Comparison of ENCODE assay signal across 11 cellular contexts in genomic region chr22:31295831-31296230, GRCh38. TPM values are rescaled to one million over a fixed set of nuclear protein-coding genes. Genes with fewer than 3 reads are reported as not detected.
DNase-seq lines count a peak whose midpoint lies in the region; ATAC-seq, FAIRE-seq and TF ChIP-seq lines count a peak whose summit lies in the region.
"Had no signal": no experiment of that assay in that cellular context is flagged by ENCODE, and none has a peak within 500 bp of the region (broad histone marks: within the 10 kb centered on the region; RNA-seq: fewer than 3 reads in every experiment).

No MANE protein-coding gene starts in this region.

- WGBS in thymus = 94% methylated on average over 1 of the region's 1 CpG

- H3K4me1 Mint-ChIP-seq in activated T-cell treated with anti-CD3 and anti-CD28 coated beads, Interleukin-2, amount 50 U/mL, for 24 hours (ENCODE audit: low read depth) = peaks cover 65% of the 10 kb centered on the region
- peaks cover 60% of the 10 kb centered on the region for H3K4me1 Mint-ChIP-seq in activated naive CD8-positive, alpha-beta T cell treated with anti-CD3 and anti-CD28 coated beads, Interleukin-2, amount 50 U/mL, for 24 hours

- H3K4me3 ChIP-seq in kidney (ENCODE audit: low read length in 2 of 2) = no peak overlapping the region
- H3K4me3 ChIP-seq in thymus (ENCODE audit: low read length) = no peak overlapping the region

- intact Hi-C loops in kidney (cut with DNase I) = no loop called here

- peak overlapping the region; percentile 71 for H3K27ac Mint-ChIP-seq in activated T-cell treated with anti-CD3 and anti-CD28 coated beads, Interleukin-2, amount 50 U/mL, for 24 hours
- H3K27ac Mint-ChIP-seq in activated naive CD8-positive, alpha-beta T cell treated with anti-CD3 and anti-CD28 coated beads, Interleukin-2, amount 50 U/mL, for 24 hours = peak overlapping the region; percentile 78

- FAIRE-seq in kidney (lab: Jason Lieb, UNC) = no peak
- FAIRE-seq: endometrium had no signal

- no peaks in the 10 kb centered on the region for H3K27me3 ChIP-seq in thymus (ENCODE audit: control insufficient read depth, insufficient read depth)

- no peaks in the 10 kb centered on the region for H3K27me3 Mint-ChIP-seq in activated T-cell treated with anti-CD3 and anti-CD28 coated beads, Interleukin-2, amount 50 U/mL, for 24 hours
- H3K27me3 Mint-ChIP-seq in activated naive CD8-positive, alpha-beta T cell treated with anti-CD3 and anti-CD28 coated beads, Interleukin-2, amount 50 U/mL, for 24 hours = no peaks in the 10 kb centered on the region

- no peaks in the 10 kb centered on the region for H3K9me3 Mint-ChIP-seq in activated T-cell treated with anti-CD3 and anti-CD28 coated beads, Interleukin-2, amount 50 U/mL, for 24 hours
- no peaks in the 10 kb centered on the region for H3K9me3 Mint-ChIP-seq in activated naive CD8-positive, alpha-beta T cell treated with anti-CD3 and anti-CD28 coated beads, Interleukin-2, amount 50 U/mL, for 24 hours

- H3K9me3 ChIP-seq in kidney (ENCODE audit: control insufficient read depth in 1 of 2, low read length in 2 of 2) = no peaks in the 10 kb centered on the region
- H3K9me3 ChIP-seq in thymus (ENCODE audit: control insufficient read depth) = no peaks in the 10 kb centered on the region

- H3K4me3 Mint-ChIP-seq in activated T-cell treated with anti-CD3 and anti-CD28 coated beads, Interleukin-2, amount 50 U/mL, for 24 hours = peak overlapping the region; percentile 51
- peak overlapping the region; percentile 68 for H3K4me3 Mint-ChIP-seq in activated naive CD8-positive, alpha-beta T cell treated with anti-CD3 and anti-CD28 coated beads, Interleukin-2, amount 50 U/mL, for 24 hours

- no peak for TF ChIP-seq CTCF in kidney (IDR thresholded peaks at IDR 0.05; ENCODE audit: borderline replicate concordance, extremely low read depth, insufficient read depth)

- no peak for DNase-seq in activated T-cell treated with anti-CD3 and anti-CD28 coated beads, Interleukin-2, amount 50 U/mL, for 24 hours
- no peak for DNase-seq in activated T-cell treated with anti-CD3 and anti-CD28 coated beads, Interleukin-2, amount 50 U/mL, for 48 hours
- no peak for DNase-seq in activated naive CD8-positive, alpha-beta T cell treated with anti-CD3 and anti-CD28 coated beads, Interleukin-2, amount 50 U/mL, for 24 hours
- DNase-seq in kidney = no peak
- DNase-seq in CD1c-positive myeloid dendritic cell (ENCODE audit: extremely low spot score) = no peak
- DNase-seq: activated CD4-positive, CD25-positive, alpha-beta regulatory T cell treated with anti-CD3 and anti-CD28 coated beads, Interleukin-2, amount 50 U/mL, for 72 hours; Kasumi-1 had no signal

- H3K27ac ChIP-seq in kidney (ENCODE audit: low read depth in 2 of 2, low read length in 2 of 2) (peak overlapping the region; percentile 9 to 88), thymus (ENCODE audit: low read depth) (peak overlapping the region; percentile 36)

- H3K4me1 ChIP-seq in kidney (ENCODE audit: control insufficient read depth in 1 of 2, insufficient read depth in 1 of 2, low read depth in 1 of 2, low read length in 2 of 2) (peaks cover 7 to 11% of the 10 kb centered on the region in 2 donors), thymus (ENCODE audit: control insufficient read depth, insufficient read depth, low read length) (no peaks in the 10 kb centered on the region)

- no peak for ATAC-seq in activated naive CD8-positive, alpha-beta T cell treated with anti-CD3 and anti-CD28 coated beads, Interleukin-2, amount 50 U/mL, for 24 hours
- ATAC-seq in GM19023 (IDR thresholded peaks at IDR 0.05; ENCODE audit: unreplicated experiment) = no peak
- ATAC-seq in HG02763 (IDR thresholded peaks at IDR 0.05; ENCODE audit: unreplicated experiment) = no peak

- H3K9ac ChIP-seq in kidney (ENCODE audit: low read length in 2 of 2) = no peak overlapping the region

- H3K36me3 ChIP-seq in kidney (ENCODE audit: control insufficient read depth in 1 of 2, insufficient read depth in 2 of 2, low read length in 2 of 2) = no peaks in the 10 kb centered on the region
- H3K36me3 ChIP-seq in thymus (ENCODE audit: control insufficient read depth, insufficient read depth) = peaks cover 5% of the 10 kb centered on the region

- peaks cover 3% of the 10 kb centered on the region for H3K36me3 Mint-ChIP-seq in activated T-cell treated with anti-CD3 and anti-CD28 coated beads, Interleukin-2, amount 50 U/mL, for 24 hours (ENCODE audit: low read depth)
- H3K36me3 Mint-ChIP-seq in activated naive CD8-positive, alpha-beta T cell treated with anti-CD3 and anti-CD28 coated beads, Interleukin-2, amount 50 U/mL, for 24 hours (ENCODE audit: low read depth) = peaks cover 2% of the 10 kb centered on the region

RNA-seq across cellular contexts. Expression of gene PIK3IP1, which starts 3.5 kb away (rescaled TPM):
- 42.7 TPM for total RNA-seq in kidney
- polyA plus RNA-seq in kidney (ENCODE audit: insufficient read depth, low read depth, low replicate concordance) (21.4 TPM), thymus (182 TPM)

RNA-seq across cellular contexts. Expression of gene PATZ1, which starts 50.3 kb away (rescaled TPM):
- total RNA-seq in kidney = 40.9 TPM
- polyA plus RNA-seq in kidney (ENCODE audit: insufficient read depth, low read depth, low replicate concordance) = 33.3 TPM
- polyA plus RNA-seq in thymus = 33.4 TPM
